13 cellular contexts compared by ENCODE assay signal in genomic region chr11:73249304-73249703, GRCh38. TPM values are rescaled to one million over a fixed set of nuclear protein-coding genes. Genes with fewer than 3 reads are reported as not detected.
A peak's percentile ranks its signal among the peaks of the same experiment; 100 is the strongest.
DNase-seq lines count a peak whose midpoint lies in the region; ATAC-seq and TF ChIP-seq lines count a peak whose summit lies in the region.
"Had no signal": no experiment of that assay in that cellular context is flagged by ENCODE, and none has a peak within 500 bp of the region (broad histone marks: within the 10 kb centered on the region; RNA-seq: fewer than 3 reads in every experiment).

No MANE protein-coding gene starts in this region.

- H3K27me3 Mint-ChIP-seq in activated CD4-positive, alpha-beta T cell treated with anti-CD3 and anti-CD28 coated beads, Interleukin-2, amount 10 ng/mL, durations not matched to agents 24 days and 14 days: peaks cover 7% of the 10 kb centered on the region

- DNase-seq in activated CD4-positive, alpha-beta T cell treated with anti-CD3 and anti-CD28 coated beads, Interleukin-2, amount 10 ng/mL, durations not matched to agents 24 days and 14 days: peak; percentile 69
- DNase-seq in activated CD4-positive, alpha-beta T cell treated with anti-CD3 and anti-CD28 coated beads for 1 hour: no peak
- DNase-seq in LoVo (ENCODE audit: low spot score) (peak; percentile 35), epithelial cell of prostate (ENCODE audit: low read depth, low spot score) (peak; percentile 75), NCI-H526 treated with DMSO at 0.1 percent for 48 hours (lab: John Stamatoyannopoulos, UW) (no peak), dorsolateral prefrontal cortex (no peak)
- no peak for DNase-seq in stimulated activated effector memory CD8-positive, alpha-beta T cell treated with anti-CD3 and anti-CD28 coated beads, Interleukin-12 subunit alpha, Interleukin-12 subunit beta, amount 100 ng/mL, for 72 hours (ENCODE audit: low spot score in 2 of 2)
- DNase-seq: activated naive CD4-positive, alpha-beta T cell treated with anti-CD3 and anti-CD28 coated beads for 36 hours; NCI-H1048; retina had no signal

- H3K4me3 Mint-ChIP-seq in activated CD4-positive, alpha-beta T cell treated with anti-CD3 and anti-CD28 coated beads, Interleukin-2, amount 10 ng/mL, durations not matched to agents 24 days and 14 days: no peak overlapping the region
- no peak overlapping the region for H3K4me3 Mint-ChIP-seq in stimulated activated effector memory CD8-positive, alpha-beta T cell treated with anti-CD3 and anti-CD28 coated beads, Interleukin-12 subunit alpha, Interleukin-12 subunit beta, amount 100 ng/mL, for 72 hours
- H3K4me3 Mint-ChIP-seq: activated naive CD4-positive, alpha-beta T cell treated with anti-CD3 and anti-CD28 coated beads for 36 hours had no signal

- no peak overlapping the region for H3K4me3 ChIP-seq in dorsolateral prefrontal cortex
- H3K4me3 ChIP-seq: A549, esophagus muscularis mucosa had no signal

- ATAC-seq in stimulated activated effector memory CD8-positive, alpha-beta T cell treated with anti-CD3 and anti-CD28 coated beads, Interleukin-12 subunit alpha, Interleukin-12 subunit beta, amount 100 ng/mL, for 72 hours: peak; percentile 63
- no peak for ATAC-seq in GM21723 (IDR thresholded peaks at IDR 0.05; ENCODE audit: unreplicated experiment)

- no peak overlapping the region for H3K27ac Mint-ChIP-seq in activated CD4-positive, alpha-beta T cell treated with anti-CD3 and anti-CD28 coated beads, Interleukin-2, amount 10 ng/mL, durations not matched to agents 24 days and 14 days
- H3K27ac Mint-ChIP-seq in stimulated activated effector memory CD8-positive, alpha-beta T cell treated with anti-CD3 and anti-CD28 coated beads, Interleukin-12 subunit alpha, Interleukin-12 subunit beta, amount 100 ng/mL, for 72 hours: no peak overlapping the region
- H3K27ac Mint-ChIP-seq: activated naive CD4-positive, alpha-beta T cell treated with anti-CD3 and anti-CD28 coated beads for 36 hours had no signal

- H3K4me1 Mint-ChIP-seq in activated CD4-positive, alpha-beta T cell treated with anti-CD3 and anti-CD28 coated beads, Interleukin-2, amount 10 ng/mL, durations not matched to agents 24 days and 14 days: peaks cover 6% of the 10 kb centered on the region
- H3K4me1 Mint-ChIP-seq in stimulated activated effector memory CD8-positive, alpha-beta T cell treated with anti-CD3 and anti-CD28 coated beads, Interleukin-12 subunit alpha, Interleukin-12 subunit beta, amount 100 ng/mL, for 72 hours: no peaks in the 10 kb centered on the region

- H3K27ac ChIP-seq in epithelial cell of prostate (peak overlapping the region; percentile 2), dorsolateral prefrontal cortex (no peak overlapping the region)
- H3K27ac ChIP-seq: esophagus muscularis mucosa had no signal

- H3K36me3 Mint-ChIP-seq in activated CD4-positive, alpha-beta T cell treated with anti-CD3 and anti-CD28 coated beads, Interleukin-2, amount 10 ng/mL, durations not matched to agents 24 days and 14 days (ENCODE audit: low read depth): no peaks in the 10 kb centered on the region
- no peaks in the 10 kb centered on the region for H3K36me3 Mint-ChIP-seq in stimulated activated effector memory CD8-positive, alpha-beta T cell treated with anti-CD3 and anti-CD28 coated beads, Interleukin-12 subunit alpha, Interleukin-12 subunit beta, amount 100 ng/mL, for 72 hours

- intact Hi-C loops in activated CD4-positive, alpha-beta T cell treated with anti-CD3 and anti-CD28 coated beads, Interleukin-2, amount 10 ng/mL, durations not matched to agents 24 days and 14 days (cut with micrococcal nuclease): no loop called here
- intact Hi-C loops in dorsolateral prefrontal cortex (cut with DNase I): no loop called here

- no peak for TF ChIP-seq CTCF in dorsolateral prefrontal cortex (IDR thresholded peaks at IDR 0.05 in 54 of 56, conservative IDR thresholded peaks at IDR 0.05 in 2 of 56; ENCODE audit: low read depth in 1 of 56, partially characterized antibody in 56 of 56)

- no peaks in the 10 kb centered on the region for H3K27me3 ChIP-seq in dorsolateral prefrontal cortex
- H3K27me3 ChIP-seq: esophagus muscularis mucosa had no signal

- H3K9me3 Mint-ChIP-seq in activated CD4-positive, alpha-beta T cell treated with anti-CD3 and anti-CD28 coated beads, Interleukin-2, amount 10 ng/mL, durations not matched to agents 24 days and 14 days: no peaks in the 10 kb centered on the region
- H3K9me3 Mint-ChIP-seq in stimulated activated effector memory CD8-positive, alpha-beta T cell treated with anti-CD3 and anti-CD28 coated beads, Interleukin-12 subunit alpha, Interleukin-12 subunit beta, amount 100 ng/mL, for 72 hours: no peaks in the 10 kb centered on the region
- H3K9me3 Mint-ChIP-seq: activated naive CD4-positive, alpha-beta T cell treated with anti-CD3 and anti-CD28 coated beads for 36 hours had no signal

RNA-seq across cellular contexts. Expression of gene P2RY6, which starts 22.8 kb away (rescaled TPM):
- not detected in 2 replicates for total RNA-seq in activated CD4-positive, alpha-beta T cell treated with anti-CD3 and anti-CD28 coated beads, Interleukin-2, amount 10 ng/mL, durations not matched to agents 24 days and 14 days
- 10 to 100 TPM in 4 of 120 experiments, 1 to 10 TPM in 93, under 1 TPM in 22, not detected in 1; 0.36 to 14.3 (median 1.8) TPM for total RNA-seq in dorsolateral prefrontal cortex
- total RNA-seq: activated naive CD4-positive, alpha-beta T cell treated with anti-CD3 and anti-CD28 coated beads for 36 hours had no signal

RNA-seq across cellular contexts. Expression of gene P2RY2, which starts 31.2 kb away (rescaled TPM):
- total RNA-seq in activated CD4-positive, alpha-beta T cell treated with anti-CD3 and anti-CD28 coated beads, Interleukin-2, amount 10 ng/mL, durations not matched to agents 24 days and 14 days: not detected in 2 replicates
- 1 to 10 TPM in 94 of 120 experiments, under 1 TPM in 25, not detected in 1; 0.28 to 5.8 (median 1.6) TPM for total RNA-seq in dorsolateral prefrontal cortex
- total RNA-seq: activated naive CD4-positive, alpha-beta T cell treated with anti-CD3 and anti-CD28 coated beads for 36 hours had no signal

RNA-seq across cellular contexts. Expression of gene ARHGEF17, which starts 58.8 kb away (rescaled TPM):
- total RNA-seq in activated CD4-positive, alpha-beta T cell treated with anti-CD3 and anti-CD28 coated beads, Interleukin-2, amount 10 ng/mL, durations not matched to agents 24 days and 14 days: 0.05 TPM in 1 of 2 replicates, not detected in the other
- total RNA-seq in dorsolateral prefrontal cortex: 100 to 1,000 TPM in 102 of 120 experiments, 10 to 100 TPM in 18; 74.0 to 177 (median 117) TPM

Comparison
In these comparisons a context has a peak if more than half of its experiments do, and no peak if none do; other contexts are left out.
1. DNase-seq: peak in activated CD4-positive, alpha-beta T cell treated with anti-CD3 and anti-CD28 coated beads, Interleukin-2, amount 10 ng/mL, durations not matched to agents 24 days and 14 days (single experiment), LoVo (single experiment) and epithelial cell of prostate (single experiment); none in activated CD4-positive, alpha-beta T cell treated with anti-CD3 and anti-CD28 coated beads for 1 hour (single experiment), stimulated activated effector memory CD8-positive, alpha-beta T cell treated with anti-CD3 and anti-CD28 coated beads, Interleukin-12 subunit alpha, Interleukin-12 subunit beta, amount 100 ng/mL, for 72 hours (0 of 2), NCI-H526 treated with DMSO at 0.1 percent for 48 hours (single experiment) and dorsolateral prefrontal cortex (0 of 10).
2. RNA of gene ARHGEF17, which starts 58.8 kb away (total RNA-seq): 74.0 to 177 TPM in dorsolateral prefrontal cortex; 0.05 TPM in activated CD4-positive, alpha-beta T cell treated with anti-CD3 and anti-CD28 coated beads, Interleukin-2, amount 10 ng/mL, durations not matched to agents 24 days and 14 days; every median in the first group is over 10 times any median in the second.